In genomic region chr16:30561212-30561816, GRCh38 we compare ENCODE assay signal across 1 cellular context.
TF ChIP-seq lines count a peak whose summit lies in the region.

No MANE protein-coding gene starts in this region.

TF ChIP-seq in GM12878, 131 proteins besides CTCF, POLR2A, EP300 and RAD21 (continued from another document):
- TF ChIP-seq CUX1 (IDR thresholded peaks at IDR 0.05; ENCODE audit: insufficient replicate concordance, low read depth, low read length): no peak
- no peak for TF ChIP-seq BCL11A (IDR thresholded peaks at IDR 0.05; ENCODE audit: low read depth, low read length)
- no peak for TF ChIP-seq NFXL1 (IDR thresholded peaks at IDR 0.05; ENCODE audit: borderline replicate concordance)
